1 cellular context compared by ENCODE assay signal in genomic region chr7:84916161-84916560, GRCh38.
TF ChIP-seq lines count a peak whose summit lies in the region.

No MANE protein-coding gene starts in this region.

TF ChIP-seq in HepG2, 621 proteins besides CTCF, POLR2A, EP300 and RAD21 (continued from another document):
- TF ChIP-seq, protein P1, sequence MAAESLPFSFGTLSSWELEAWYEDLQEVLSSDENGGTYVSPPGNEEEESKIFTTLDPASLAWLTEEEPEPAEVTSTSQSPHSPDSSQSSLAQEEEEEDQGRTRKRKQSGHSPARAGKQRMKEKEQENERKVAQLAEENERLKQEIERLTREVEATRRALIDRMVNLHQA (CRISPR knock-in tag; IDR thresholded peaks at IDR 0.05) = no peak
- TF ChIP-seq KDM2A (CRISPR knock-in tag; IDR thresholded peaks at IDR 0.05; ENCODE audit: borderline replicate concordance, low read depth) = no peak
- TF ChIP-seq ZGPAT (CRISPR knock-in tag; IDR thresholded peaks at IDR 0.05) = peak; percentile 61
- no peak for TF ChIP-seq SOX6 (IDR thresholded peaks at IDR 0.05)
- peak; percentile 96 for TF ChIP-seq SOX6 (CRISPR knock-in tag; IDR thresholded peaks at IDR 0.05)
- TF ChIP-seq ARID5B (CRISPR knock-in tag; IDR thresholded peaks at IDR 0.05) = peak; percentile 96
- TF ChIP-seq, protein P2, sequence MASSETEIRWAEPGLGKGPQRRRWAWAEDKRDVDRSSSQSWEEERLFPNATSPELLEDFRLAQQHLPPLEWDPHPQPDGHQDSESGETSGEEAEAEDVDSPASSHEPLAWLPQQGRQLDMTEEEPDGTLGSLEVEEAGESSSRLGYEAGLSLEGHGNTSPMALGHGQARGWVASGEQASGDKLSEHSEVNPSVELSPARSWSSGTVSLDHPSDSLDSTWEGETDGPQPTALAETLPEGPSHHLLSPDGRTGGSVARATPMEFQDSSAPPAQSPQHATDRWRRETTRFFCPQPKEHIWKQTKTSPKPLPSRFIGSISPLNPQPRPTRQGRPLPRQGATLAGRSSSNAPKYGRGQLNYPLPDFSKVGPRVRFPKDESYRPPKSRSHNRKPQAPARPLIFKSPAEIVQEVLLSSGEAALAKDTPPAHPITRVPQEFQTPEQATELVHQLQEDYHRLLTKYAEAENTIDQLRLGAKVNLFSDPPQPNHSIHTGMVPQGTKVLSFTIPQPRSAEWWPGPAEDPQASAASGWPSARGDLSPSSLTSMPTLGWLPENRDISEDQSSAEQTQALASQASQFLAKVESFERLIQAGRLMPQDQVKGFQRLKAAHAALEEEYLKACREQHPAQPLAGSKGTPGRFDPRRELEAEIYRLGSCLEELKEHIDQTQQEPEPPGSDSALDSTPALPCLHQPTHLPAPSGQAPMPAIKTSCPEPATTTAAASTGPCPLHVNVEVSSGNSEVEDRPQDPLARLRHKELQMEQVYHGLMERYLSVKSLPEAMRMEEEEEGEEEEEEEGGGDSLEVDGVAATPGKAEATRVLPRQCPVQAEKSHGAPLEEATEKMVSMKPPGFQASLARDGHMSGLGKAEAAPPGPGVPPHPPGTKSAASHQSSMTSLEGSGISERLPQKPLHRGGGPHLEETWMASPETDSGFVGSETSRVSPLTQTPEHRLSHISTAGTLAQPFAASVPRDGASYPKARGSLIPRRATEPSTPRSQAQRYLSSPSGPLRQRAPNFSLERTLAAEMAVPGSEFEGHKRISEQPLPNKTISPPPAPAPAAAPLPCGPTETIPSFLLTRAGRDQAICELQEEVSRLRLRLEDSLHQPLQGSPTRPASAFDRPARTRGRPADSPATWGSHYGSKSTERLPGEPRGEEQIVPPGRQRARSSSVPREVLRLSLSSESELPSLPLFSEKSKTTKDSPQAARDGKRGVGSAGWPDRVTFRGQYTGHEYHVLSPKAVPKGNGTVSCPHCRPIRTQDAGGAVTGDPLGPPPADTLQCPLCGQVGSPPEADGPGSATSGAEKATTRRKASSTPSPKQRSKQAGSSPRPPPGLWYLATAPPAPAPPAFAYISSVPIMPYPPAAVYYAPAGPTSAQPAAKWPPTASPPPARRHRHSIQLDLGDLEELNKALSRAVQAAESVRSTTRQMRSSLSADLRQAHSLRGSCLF (CRISPR knock-in tag; IDR thresholded peaks at IDR 0.05; ENCODE audit: borderline replicate concordance) = no peak
- 0 out of 2 replicates have a peak, but pooled peaks have one; percentile 13 for TF ChIP-seq ELF1 (CRISPR knock-in tag; IDR thresholded peaks at IDR 0.05)
- TF ChIP-seq NFIC (IDR thresholded peaks at IDR 0.05; ENCODE audit: low read length) = peak; percentile 84; the same call in 1 of the 2 replicates
- peak; percentile 70; the same call in 1 of the 2 replicates for TF ChIP-seq CEBPB (IDR thresholded peaks at IDR 0.05; ENCODE audit: borderline replicate concordance, low read depth, low read length)
- TF ChIP-seq RELA (CRISPR knock-in tag; IDR thresholded peaks at IDR 0.05) = no peak
- TF ChIP-seq FOXA3 (CRISPR knock-in tag; IDR thresholded peaks at IDR 0.05) = peak; percentile 96
